ENCODE assay signal across 11 cellular contexts in the genomic region with DNA sequence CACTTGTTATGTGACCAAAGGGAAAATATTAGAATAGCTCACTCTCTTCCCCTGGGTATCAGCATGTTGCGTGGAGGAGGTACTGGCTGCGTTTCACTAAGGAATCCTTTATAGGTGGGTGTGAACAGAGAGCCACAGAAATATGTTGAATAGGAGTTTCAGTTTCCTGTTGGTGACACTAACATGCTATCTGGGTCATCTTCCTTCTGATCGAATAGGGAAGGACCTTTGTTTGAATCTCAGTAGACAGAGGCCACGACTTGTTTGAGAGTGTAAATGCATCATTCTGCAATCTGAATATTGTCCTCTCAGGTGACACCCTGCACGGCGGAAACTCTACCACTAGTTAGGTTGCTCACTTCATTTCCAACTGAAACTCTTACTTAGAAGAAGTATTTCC.
DNase-seq lines count a peak whose midpoint lies in the region; ATAC-seq and TF ChIP-seq lines count a peak whose summit lies in the region.
"Had no signal": no experiment of that assay in that cellular context is flagged by ENCODE, and none has a peak within 500 bp of the region (broad histone marks: within the 10 kb centered on the region; RNA-seq: fewer than 3 reads in every experiment).

No MANE protein-coding gene starts in this region.

- no peaks in the 10 kb centered on the region for H3K9me3 ChIP-seq in colonic mucosa
- H3K9me3 ChIP-seq: heart left ventricle, thoracic aorta had no signal

- H3K9ac ChIP-seq in colonic mucosa (ENCODE audit: low read depth in 2 of 2, low read length in 2 of 2): no peak overlapping the region

- H3K9me3 Mint-ChIP-seq in HFFc6: no peaks in the 10 kb centered on the region

- H3K4me3 ChIP-seq in colonic mucosa: no peak overlapping the region
- H3K4me3 ChIP-seq: heart left ventricle, thoracic aorta had no signal

- no peaks in the 10 kb centered on the region for H3K27me3 Mint-ChIP-seq in HFFc6 (ENCODE audit: insufficient read depth)

- TF ChIP-seq CTCF in HFFc6 (IDR thresholded peaks at IDR 0.05) (no peak), colonic mucosa (IDR thresholded peaks at IDR 0.05) (no peak)

- DNase-seq in caudate nucleus (lab: John Stamatoyannopoulos, UW): no peak
- DNase-seq in NCI-H524 treated with DMSO at 0.1 percent for 48 hours (lab: John Stamatoyannopoulos, UW): no peak
- no peak for DNase-seq in HFFc6
- DNase-seq in colonic mucosa: no peak
- DNase-seq: heart left ventricle, NCI-H1417 treated with DMSO at 0.1 percent for 48 hours had no signal

- H3K27ac Mint-ChIP-seq in HFFc6: no peak overlapping the region

- H3K36me3 ChIP-seq in colonic mucosa: no peaks in the 10 kb centered on the region
- H3K36me3 ChIP-seq: thoracic aorta had no signal

- no peaks in the 10 kb centered on the region for H3K4me1 ChIP-seq in colonic mucosa

- peaks cover 34% of the 10 kb centered on the region for H3K4me1 Mint-ChIP-seq in HFFc6 (ENCODE audit: low read depth)

- peak overlapping the region; percentile 20 for H3K27ac ChIP-seq in caudate nucleus (ENCODE audit: low read depth, low read length)
- H3K27ac ChIP-seq in colonic mucosa: no peak overlapping the region
- H3K27ac ChIP-seq: heart left ventricle had no signal

- no peak overlapping the region for H3K4me3 Mint-ChIP-seq in HFFc6

- peaks cover 8% of the 10 kb centered on the region; the same call in 1 of the 2 replicates for H3K36me3 Mint-ChIP-seq in HFFc6 (ENCODE audit: low read depth)

- intact Hi-C loops in colonic mucosa (cut with DNase I): loop anchor here (5.0 kb wide), 1 partner anchor 222 kb away; no protein-coding TSS in a partner anchor

- ATAC-seq in GM18870 (IDR thresholded peaks at IDR 0.05; ENCODE audit: unreplicated experiment) (peak; percentile 87), GM21390 (IDR thresholded peaks at IDR 0.05; ENCODE audit: unreplicated experiment) (peak; percentile 81), HG03108 (IDR thresholded peaks at IDR 0.05; ENCODE audit: unreplicated experiment) (peak; percentile 75)
- ATAC-seq: heart left ventricle, Right ventricle myocardium inferior had no signal

- no peaks in the 10 kb centered on the region for H3K27me3 ChIP-seq in colonic mucosa
- H3K27me3 ChIP-seq: heart left ventricle had no signal
